25 cellular contexts compared by ENCODE assay signal in genomic region chr18:75378674-75379315, GRCh38. TPM values are rescaled to one million over a fixed set of nuclear protein-coding genes. Genes with fewer than 3 reads are reported as not detected.
"Had no signal": no experiment of that assay in that cellular context is flagged by ENCODE, and none has a peak within 500 bp of the region (broad histone marks: within the 10 kb centered on the region; RNA-seq: fewer than 3 reads in every experiment).

No MANE protein-coding gene starts in this region.

- H3K27me3 ChIP-seq: breast epithelium, esophagus muscularis mucosa, foreskin keratinocyte, right lobe of liver, upper lobe of right lung had no signal

- H3K27ac ChIP-seq: esophagus muscularis mucosa, foreskin keratinocyte, heart right ventricle, right lobe of liver, upper lobe of right lung, VCaP had no signal

- ATAC-seq: activated naive CD8-positive, alpha-beta T cell treated with anti-CD3 and anti-CD28 coated beads, Interleukin-2, amount 50 U/mL, for 24 hours; foreskin keratinocyte; heart right ventricle; right lobe of liver; stimulated activated effector memory CD8-positive, alpha-beta T cell treated with anti-CD3 and anti-CD28 coated beads, Interleukin-12 subunit alpha, Interleukin-12 subunit beta, amount 100 ng/mL, for 72 hours; stimulated activated naive CD8-positive, alpha-beta T cell treated with anti-CD3 and anti-CD28 coated beads, Interleukin-15, amount 100 ng/mL, for 72 hours; upper lobe of right lung had no signal

- H3K36me3 ChIP-seq: breast epithelium, esophagus muscularis mucosa, heart right ventricle, right lobe of liver, upper lobe of right lung had no signal

- DNase-seq: activated CD4-positive, alpha-beta memory T cell treated with anti-CD3 and anti-CD28 coated beads for 36 hours; activated CD4-positive, alpha-beta T cell treated with anti-CD3 and anti-CD28 coated beads, Interleukin-2, amount 10 ng/mL, durations not matched to agents 24 days and 14 days; activated CD4-positive, CD25-positive, alpha-beta regulatory T cell treated with anti-CD3 and anti-CD28 coated beads, Interleukin-2, amount 50 U/mL, for 72 hours; activated CD8-positive, alpha-beta memory T cell treated with anti-CD3 and anti-CD28 coated beads, Interleukin-2, amount 50 U/mL, for 4 hours; activated gamma-delta T cell treated with Interleukin-2 at 50 U/mL for 16 hours; activated naive CD8-positive, alpha-beta T cell treated with anti-CD3 and anti-CD28 coated beads, Interleukin-2, amount 50 U/mL, for 24 hours; activated T-cell treated with anti-CD3 and anti-CD28 coated beads, Interleukin-2, amount 50 U/mL, for 1 hour; amygdala; endodermal cell; foreskin keratinocyte; heart right ventricle; mammary epithelial cell; naive B cell; right lobe of liver; stimulated activated CD4-positive, alpha-beta T cell treated with anti-CD3 and anti-CD28 coated beads, Interleukin-12 subunit alpha, Interleukin-12 subunit beta, amount 100 ng/mL, for 4 hours; stimulated activated CD4-positive, alpha-beta T cell treated with anti-CD3 and anti-CD28 coated beads, Interleukin-4, amount 100 ng/mL, for 24 hours; stimulated activated naive CD8-positive, alpha-beta T cell treated with anti-CD3 and anti-CD28 coated beads, Interleukin-15, amount 100 ng/mL, for 72 hours; substantia nigra; T-helper 9 cell; upper lobe of right lung had no signal

- H3K4me3 ChIP-seq: esophagus muscularis mucosa, heart right ventricle, right lobe of liver, upper lobe of right lung had no signal

- H3K9me3 ChIP-seq: breast epithelium, esophagus muscularis mucosa, heart right ventricle, right lobe of liver, upper lobe of right lung had no signal

- H3K4me1 ChIP-seq: breast epithelium, esophagus muscularis mucosa, foreskin keratinocyte, heart right ventricle, right lobe of liver, upper lobe of right lung had no signal

RNA-seq across cellular contexts. Expression of gene SMIM21, which starts 48.7 kb away (rescaled TPM):
- polyA plus RNA-seq: foreskin keratinocyte, heart right ventricle, liver, mammary epithelial cell had no signal
